ENCODE assay signal across 8 cellular contexts in the genomic region with DNA sequence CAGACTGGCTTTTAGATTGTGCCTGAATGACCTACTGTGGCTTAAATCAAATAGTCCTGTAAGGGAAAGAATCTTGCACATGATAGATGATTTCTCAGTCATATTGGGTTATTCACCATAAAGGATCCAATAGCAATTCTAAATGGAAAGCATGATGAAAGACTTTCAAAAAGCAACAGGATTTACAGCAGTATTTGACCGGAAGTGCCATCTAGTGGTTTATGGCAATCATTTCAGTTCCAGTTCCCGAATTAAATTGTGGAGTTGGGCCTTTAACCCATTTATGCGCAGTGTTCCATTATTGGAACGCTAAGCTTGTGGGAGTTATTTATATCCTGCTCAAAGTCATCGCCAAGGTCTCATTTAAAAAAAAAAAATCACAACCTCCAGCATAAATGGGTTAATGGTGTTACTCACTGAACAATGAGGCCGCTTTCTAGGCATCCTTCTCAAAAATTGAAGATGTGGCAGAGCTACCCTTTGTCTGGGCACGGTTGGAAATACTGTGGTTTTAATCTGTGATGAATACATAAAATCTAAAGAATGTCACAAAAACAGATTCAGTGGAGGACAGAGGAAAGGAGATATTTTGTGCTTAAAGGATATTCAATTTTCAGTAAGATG.
A peak's percentile ranks its signal among the peaks of the same experiment; 100 is the strongest.
DNase-seq lines count a peak whose midpoint lies in the region; ATAC-seq, FAIRE-seq and TF ChIP-seq lines count a peak whose summit lies in the region.

No MANE protein-coding gene starts in this region.

- POLR2A ChIA-PET in H1 (lab: Charles Lee; ENCODE audit: partially characterized antibody) = no interaction called here

- TF ChIP-seq CTCF in H9 (conservative IDR thresholded peaks at IDR 0.05) (peak; percentile 75), H1 (IDR thresholded peaks at IDR 0.05; ENCODE audit: control extremely low read depth in 1 of 3, insufficient read depth in 1 of 3, low read depth in 1 of 3, low read length in 3 of 3) (peak in 2 of 3 experiments; percentile 51 to 57; a peak in 2 of 4 replicates)

- no peaks in the 10 kb centered on the region for H3K36me3 Mint-ChIP-seq in H9 (ENCODE audit: insufficient read depth in 1 of 3, low read depth in 3 of 3)

- TF ChIP-seq POLR2A in H1 (IDR thresholded peaks at IDR 0.05; ENCODE audit: control extremely low read depth in 1 of 2, low read depth in 2 of 2, low read length in 2 of 2) = no peak

- H4K5ac ChIP-seq in H9 (ENCODE audit: insufficient read length, low read depth, low read length) (no peak overlapping the region), H1 (ENCODE audit: insufficient read length, low read depth, low read length) (no peak overlapping the region)

- H3K79me2 ChIP-seq in H9 (ENCODE audit: insufficient read depth, low read length) = no peaks in the 10 kb centered on the region
- no peaks in the 10 kb centered on the region for H3K79me2 ChIP-seq in H1 (ENCODE audit: control insufficient read depth in 1 of 2, insufficient read depth in 2 of 2, low read length in 2 of 2)

- no peak overlapping the region for H3K9ac ChIP-seq in H9 (ENCODE audit: extremely low read depth, insufficient read length, low read length)
- no peak overlapping the region for H3K9ac ChIP-seq in NT2/D1 (ENCODE audit: insufficient read length, low read depth)
- H3K9ac ChIP-seq in H1 (replicated peaks in 1 of 4; ENCODE audit: extremely low read depth in 1 of 4, low read depth in 3 of 4, low read length in 3 of 4) = no peak overlapping the region

- no CpG with 5 or more reads among the region's 7 CpGs for WGBS in H9 (ENCODE audit: extremely low coverage, insufficient read length, low lambda C conversion rate)
- 78% methylated on average over 7 of the region's 7 CpGs; no CpG with 5 or more reads in 1 of the 2 experiments for WGBS in H1 (ENCODE audit: extremely low coverage in 1 of 2, insufficient coverage in 1 of 2, insufficient read length in 1 of 2, insufficient replicate concordance in 2 of 2, low coverage in 1 of 2, low lambda C conversion rate in 2 of 2, missing lambda C conversion rate in 1 of 2), 2 experiments

- H3K27ac ChIP-seq in H9 (ENCODE audit: insufficient read length, low read depth, low read length) = no peak overlapping the region
- no peak overlapping the region for H3K27ac ChIP-seq in H1 (ENCODE audit: low read depth, low read length)

- peak; percentile 52 for FAIRE-seq in H1 (lab: Jason Lieb, UNC)

- DNase-seq in AML-193 (lab: John Stamatoyannopoulos, UW) (peak; percentile 23 to 49), H9 (no peak), NT2/D1 (ENCODE audit: low read depth, low spot score) (peak; percentile 38), H1 (ENCODE audit: low read depth in 1 of 2, low spot score in 2 of 2) (no peak), midbrain (lab: John Stamatoyannopoulos, UW) (peak; percentile 63)
- DNase-seq in stimulated activated CD4-positive, alpha-beta T cell treated with anti-CD3 and anti-CD28 coated beads, Interleukin-4, amount 100 ng/mL, for 1 hour = no peak
- DNase-seq in activated naive CD4-positive, alpha-beta T cell treated with Interleukin-2 at 50 U/mL for 16 hours = no peak

- H2BK120ac ChIP-seq in H9 (ENCODE audit: low read depth, low read length, poor library complexity, severe bottlenecking) (no peak overlapping the region), H1 (replicated peaks; ENCODE audit: low read depth, low read length) (no peak overlapping the region)

- H2BK20ac ChIP-seq in H9 (ENCODE audit: low read depth, low read length, poor library complexity, severe bottlenecking) (no peak overlapping the region), H1 (ENCODE audit: low read length) (no peak overlapping the region)

- H3K4me2 ChIP-seq in H9 (ENCODE audit: insufficient read depth, insufficient read length, low read length) (no peak overlapping the region), H1 (ENCODE audit: insufficient read depth in 1 of 2, low read depth in 2 of 2, low read length in 2 of 2) (no peak overlapping the region)

- H3K4ac ChIP-seq in H9 (ENCODE audit: low read depth, low read length) = no peak overlapping the region
- no peak overlapping the region for H3K4ac ChIP-seq in H1 (replicated peaks; ENCODE audit: insufficient read length, low read depth, low read length)

- no peaks in the 10 kb centered on the region for H3K79me1 ChIP-seq in H9 (ENCODE audit: insufficient read depth, low read depth, low read length, poor library complexity, severe bottlenecking)
- no peaks in the 10 kb centered on the region for H3K79me1 ChIP-seq in H1 (ENCODE audit: low read depth, low read length)

- H3K9me3 ChIP-seq in H9 (ENCODE audit: control insufficient read depth, low read depth, low read length) = no peaks in the 10 kb centered on the region
- H3K9me3 ChIP-seq in NT2/D1 (ENCODE audit: insufficient read depth, low read length) = no peaks in the 10 kb centered on the region
- H3K9me3 ChIP-seq in H1 (ENCODE audit: insufficient read depth in 2 of 2, low read depth in 1 of 2, low read length in 1 of 2) = no peaks in the 10 kb centered on the region

- H2BK15ac ChIP-seq in H9 (ENCODE audit: low read depth, low read length) (no peak overlapping the region), H1 (ENCODE audit: low read length) (no peak overlapping the region)

- no peak overlapping the region for H2BK5ac ChIP-seq in H9 (ENCODE audit: insufficient read length, low read length)
- no peak overlapping the region for H2BK5ac ChIP-seq in H1 (ENCODE audit: low read depth, low read length)

- H3K4me1 Mint-ChIP-seq in H9 = peaks cover 0 to 4% of the 10 kb centered on the region in 2 experiments; a peak in 2 of 4 replicates

- H2AK5ac ChIP-seq in H9 (ENCODE audit: insufficient read length, low read length) = no peak overlapping the region
- H2AK5ac ChIP-seq in H1 (ENCODE audit: low read depth, low read length) = no peak overlapping the region

- H4K8ac ChIP-seq in H9 (replicated peaks; ENCODE audit: insufficient read length, low read depth, low read length) (no peak overlapping the region), H1 (ENCODE audit: extremely low read depth, insufficient read depth, low read length) (no peak overlapping the region)

- no peak overlapping the region for H3T11ph ChIP-seq in H9 (ENCODE audit: low read length)

- H3K56ac ChIP-seq in H9 (ENCODE audit: insufficient read length, low read depth, low read length) (no peak overlapping the region), H1 (replicated peaks; ENCODE audit: insufficient read length, low read depth, low read length) (no peak overlapping the region)

- H3K18ac ChIP-seq in H9 (ENCODE audit: insufficient read length, low read depth, low read length) (no peak overlapping the region), H1 (ENCODE audit: extremely low read depth, low read length) (no peak overlapping the region)

- H3K27me3 ChIP-seq in H9 (ENCODE audit: insufficient read depth, low read length) (no peaks in the 10 kb centered on the region), NT2/D1 (ENCODE audit: insufficient read depth, insufficient read length) (no peaks in the 10 kb centered on the region), H1 (replicated peaks in 1 of 4; ENCODE audit: control insufficient read depth in 3 of 4, extremely low read depth in 1 of 4, insufficient read depth in 3 of 4, low read length in 3 of 4) (no peaks in the 10 kb centered on the region)

- H2BK12ac ChIP-seq in H9 (ENCODE audit: insufficient read length, low read depth, low read length) (no peak overlapping the region), H1 (ENCODE audit: low read depth, low read length) (no peak overlapping the region)

- no peaks in the 10 kb centered on the region for H3K27me3 Mint-ChIP-seq in H9 (ENCODE audit: low read depth)

- H3K23ac ChIP-seq in H9 (ENCODE audit: insufficient read length, low read depth, low read length) = no peak overlapping the region
- H3K23ac ChIP-seq in H1 (ENCODE audit: insufficient read length) = no peak overlapping the region

- CTCF ChIA-PET in H1 (lab: Charles Lee; ENCODE audit: partially characterized antibody) = interaction anchor here (0.6 to 1.8 kb wide), 17 partner anchors 9 to 255 kb away, joined by 3 to 6 read pairs (median 4); no protein-coding TSS in a partner anchor

- TF ChIP-seq RAD21 in H1 (IDR thresholded peaks at IDR 0.05 in 1 of 2, conservative IDR thresholded peaks at IDR 0.05 in 1 of 2; ENCODE audit: low read depth in 2 of 2, low read length in 2 of 2) = peak; percentile 72 to 79

- H4K20me1 ChIP-seq in H9 (ENCODE audit: control insufficient read depth, insufficient read depth, insufficient read length) = no peaks in the 10 kb centered on the region
- no peaks in the 10 kb centered on the region for H4K20me1 ChIP-seq in H1 (replicated peaks in 1 of 2; ENCODE audit: control insufficient read depth in 1 of 2, insufficient read depth in 2 of 2, low read length in 2 of 2)

- ATAC-seq in HG03039 (IDR thresholded peaks at IDR 0.05; ENCODE audit: unreplicated experiment) = no peak

- no peak overlapping the region for H3K4me3 ChIP-seq in NT2/D1 (ENCODE audit: insufficient read length, low read depth)
- no peak overlapping the region for H3K4me3 ChIP-seq in H1 (ENCODE audit: extremely low read depth in 1 of 4, insufficient read depth in 2 of 4, low read depth in 3 of 4, low read length in 4 of 4)

- H2AFZ ChIP-seq in H9 (ENCODE audit: low read length) = no peak overlapping the region
- no peak overlapping the region for H2AFZ ChIP-seq in H1 (ENCODE audit: low read length)

- no peaks in the 10 kb centered on the region for H3K9me3 Mint-ChIP-seq in H9

- H4K91ac ChIP-seq in H9 (ENCODE audit: insufficient read length, low read depth, low read length) (no peak overlapping the region), H1 (replicated peaks; ENCODE audit: insufficient read length, low read length) (no peak overlapping the region)

- H3K27ac Mint-ChIP-seq in H9 = no peak overlapping the region

- no peaks in the 10 kb centered on the region for H3K23me2 ChIP-seq in H9 (ENCODE audit: insufficient read length, low read depth, low read length, poor library complexity, severe bottlenecking)
- H3K23me2 ChIP-seq in H1 (ENCODE audit: low read depth, low read length) = no peaks in the 10 kb centered on the region

- H3K14ac ChIP-seq in H9 (ENCODE audit: insufficient read depth, low read length) (no peak overlapping the region), H1 (ENCODE audit: insufficient read length) (no peak overlapping the region)

- no peak overlapping the region for H3K4me3 Mint-ChIP-seq in H9

- H3K36me3 ChIP-seq in NT2/D1 (ENCODE audit: insufficient read depth, insufficient read length, low read length) (peaks cover 36% of the 10 kb centered on the region), H1 (ENCODE audit: control insufficient read depth in 2 of 4, insufficient read depth in 4 of 4, low read length in 3 of 4) (no peaks in the 10 kb centered on the region)

- H3K4me1 ChIP-seq in H9 (ENCODE audit: insufficient read depth, low read length) = no peaks in the 10 kb centered on the region
- no peaks in the 10 kb centered on the region for H3K4me1 ChIP-seq in NT2/D1 (ENCODE audit: insufficient read depth, insufficient read length)
- H3K4me1 ChIP-seq in H1 (replicated peaks in 1 of 4; ENCODE audit: control insufficient read depth in 3 of 4, insufficient read depth in 4 of 4, low read length in 3 of 4) = no peaks in the 10 kb centered on the region

- no peak for TF ChIP-seq EP300 in H1 (IDR thresholded peaks at IDR 0.05; ENCODE audit: borderline replicate concordance in 1 of 2, low read depth in 2 of 2, low read length in 2 of 2)

TF ChIP-seq in H1, 55 proteins besides CTCF, POLR2A, EP300 and RAD21 (continues in another document):
- TF ChIP-seq RFX5 (IDR thresholded peaks at IDR 0.05; ENCODE audit: borderline replicate concordance, low read depth, low read length) = no peak

Comparison
In these comparisons a context has a peak if more than half of its experiments do, and no peak if none do; other contexts are left out.
1. DNase-seq: peak in AML-193 (2 of 2), NT2/D1 (single experiment) and midbrain (single experiment); none in H9 (single experiment), H1 (0 of 2), stimulated activated CD4-positive, alpha-beta T cell treated with anti-CD3 and anti-CD28 coated beads, Interleukin-4, amount 100 ng/mL, for 1 hour (single experiment) and activated naive CD4-positive, alpha-beta T cell treated with Interleukin-2 at 50 U/mL for 16 hours (single experiment).